Comparison of ENCODE assay signal across 1 cellular context in the genomic region with DNA sequence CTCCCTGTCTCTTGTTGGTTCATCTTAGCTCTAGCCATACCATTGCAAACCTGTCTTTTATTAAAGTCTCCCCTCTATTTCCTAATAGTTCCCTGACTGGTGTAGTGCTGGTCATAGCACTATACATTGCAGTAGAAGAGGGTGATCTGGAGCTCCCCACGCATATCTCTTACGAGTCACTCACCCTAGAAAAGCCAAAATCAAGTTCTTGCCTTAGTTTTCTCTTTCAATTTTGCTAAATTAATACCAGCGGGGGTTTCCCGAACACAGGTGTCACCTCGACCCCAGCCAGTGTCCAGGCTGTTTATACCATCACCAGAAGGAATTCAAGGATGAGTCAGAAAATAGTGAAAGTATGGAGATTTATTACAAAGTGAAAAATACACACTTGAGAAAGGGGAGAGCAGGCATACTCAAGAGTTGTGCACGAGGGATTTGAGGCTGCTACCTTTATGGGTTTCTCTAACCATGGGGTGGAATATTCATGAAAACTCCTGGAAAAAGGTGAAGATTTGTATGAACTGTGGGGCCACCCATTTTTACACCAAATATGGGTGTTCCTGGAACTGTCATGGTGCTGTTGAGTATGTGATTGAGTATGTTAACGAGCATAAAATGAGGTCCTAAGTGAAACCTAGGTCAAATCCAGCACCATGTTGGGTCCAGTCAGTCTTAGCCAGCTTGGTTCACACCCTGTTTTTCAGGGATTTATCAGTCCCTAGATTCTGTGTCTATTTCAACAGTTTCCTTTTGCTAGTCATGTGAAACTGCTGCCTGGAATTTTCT.
TF ChIP-seq lines count a peak whose summit lies in the region.

No MANE protein-coding gene starts in this region.

TF ChIP-seq in H1, 55 proteins besides CTCF, POLR2A, EP300 and RAD21 (continued from another document):
- TF ChIP-seq KDM4A (IDR thresholded peaks at IDR 0.05; ENCODE audit: low read depth, low read length, severe bottlenecking) (no peak), SIRT6 (IDR thresholded peaks at IDR 0.05; ENCODE audit: low read length) (no peak), CTBP2 (IDR thresholded peaks at IDR 0.05; ENCODE audit: borderline replicate concordance, insufficient read depth, insufficient read length, low read length) (no peak), CHD2 (IDR thresholded peaks at IDR 0.05; ENCODE audit: low read length) (no peak), POLR2AphosphoS5 (IDR thresholded peaks at IDR 0.05; ENCODE audit: low read depth, low read length) (no peak), EGR1 (IDR thresholded peaks at IDR 0.05; ENCODE audit: borderline replicate concordance, low read depth, low read length) (no peak), CBX8 (IDR thresholded peaks at IDR 0.05; ENCODE audit: borderline replicate concordance, low read depth, low read length) (no peak), SIX5 (IDR thresholded peaks at IDR 0.05; ENCODE audit: low read depth, low read length) (no peak), TEAD4 (IDR thresholded peaks at IDR 0.05; ENCODE audit: low read depth, low read length) (no peak), BRCA1 (IDR thresholded peaks at IDR 0.05; ENCODE audit: low read depth, low read length) (no peak), KDM1A (IDR thresholded peaks at IDR 0.05; ENCODE audit: borderline replicate concordance, low read length) (no peak)
